Comparison of ENCODE assay signal across 23 cellular contexts in genomic region chr7:42621543-42622219, GRCh38.
"Had no signal": no experiment of that assay in that cellular context is flagged by ENCODE, and none has a peak within 500 bp of the region (broad histone marks: within the 10 kb centered on the region; RNA-seq: fewer than 3 reads in every experiment).

No MANE protein-coding gene starts in this region.

- H3K9me3 Mint-ChIP-seq: WTC11 had no signal

- ATAC-seq: activated T-helper 17 cell treated with anti-CD3 and anti-CD28 coated beads, Interleukin-2, amount 50 U/mL, for 72 hours; effector memory CD8-positive, alpha-beta T cell; heart right ventricle; left lobe of liver; lower lobe of right lung; naive thymus-derived CD8-positive, alpha-beta T cell; upper lobe of right lung; WTC11 had no signal

- H3K4me3 Mint-ChIP-seq: activated naive CD8-positive, alpha-beta T cell; activated T-helper 17 cell treated with anti-CD3 and anti-CD28 coated beads, Interleukin-2, amount 50 U/mL, for 72 hours; effector memory CD8-positive, alpha-beta T cell; naive thymus-derived CD8-positive, alpha-beta T cell; WTC11 had no signal

- H3K4me1 Mint-ChIP-seq: activated T-helper 17 cell treated with anti-CD3 and anti-CD28 coated beads, Interleukin-2, amount 50 U/mL, for 72 hours; naive thymus-derived CD8-positive, alpha-beta T cell had no signal

- H3K27ac Mint-ChIP-seq: activated naive CD8-positive, alpha-beta T cell; activated T-helper 17 cell treated with anti-CD3 and anti-CD28 coated beads, Interleukin-2, amount 50 U/mL, for 72 hours; effector memory CD8-positive, alpha-beta T cell; naive thymus-derived CD8-positive, alpha-beta T cell; WTC11 had no signal

- DNase-seq: activated naive CD4-positive, alpha-beta T cell; activated T-cell treated with anti-CD3 and anti-CD28 coated beads, Interleukin-2, amount 50 U/mL, for 1 hour; adrenal gland; brain microvascular endothelial cell; caudate nucleus; effector memory CD8-positive, alpha-beta T cell; heart right ventricle; islet precursor cell; lower lobe of right lung; naive thymus-derived CD8-positive, alpha-beta T cell; spleen; stimulated activated CD4-positive, alpha-beta T cell treated with anti-CD3 and anti-CD28 coated beads, Interleukin-4, amount 100 ng/mL, for 24 hours; stimulated activated naive CD4-positive, alpha-beta T cell treated with Interleukin-2 at 50 U/mL for 16 hours; T-helper 9 cell; upper lobe of right lung had no signal

- H3K4me3 ChIP-seq: adrenal gland, ascending aorta, esophagus muscularis mucosa, heart right ventricle, lower lobe of right lung, prostate gland, spleen, thoracic aorta, upper lobe of right lung had no signal

- H3K36me3 Mint-ChIP-seq: activated naive CD8-positive, alpha-beta T cell; naive thymus-derived CD8-positive, alpha-beta T cell; WTC11 had no signal

- H3K27me3 Mint-ChIP-seq: activated naive CD8-positive, alpha-beta T cell had no signal
